Comparison of ENCODE assay signal across 28 cellular contexts in the genomic region with DNA sequence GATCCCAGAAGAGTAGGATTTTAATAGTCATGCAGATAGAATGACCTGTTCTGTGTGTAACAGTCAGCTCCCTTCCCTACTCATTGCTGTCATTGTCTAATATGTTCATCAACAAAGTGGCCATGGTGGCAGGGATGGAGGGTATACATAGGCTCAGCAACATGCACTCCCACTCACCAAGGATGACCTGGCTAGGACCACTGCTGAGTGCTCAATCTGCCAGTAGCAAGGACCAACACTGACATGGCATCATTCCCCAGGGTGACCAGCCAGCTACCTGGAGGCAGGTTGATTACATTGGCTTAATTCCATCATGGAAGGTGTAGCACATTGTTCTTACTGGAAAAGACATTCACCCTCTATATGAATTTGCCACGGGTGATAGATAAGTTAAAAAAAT.
"Had no signal": no experiment of that assay in that cellular context is flagged by ENCODE, and none has a peak within 500 bp of the region (broad histone marks: within the 10 kb centered on the region; RNA-seq: fewer than 3 reads in every experiment).

No MANE protein-coding gene starts in this region.

- H3K9me3 Mint-ChIP-seq: brain had no signal

- H3K27me3 Mint-ChIP-seq: activated CD4-positive, alpha-beta memory T cell treated with anti-CD3 and anti-CD28 coated beads for 36 hours; activated CD4-positive, alpha-beta T cell treated with anti-CD3 and anti-CD28 coated beads for 36 hours; activated CD4-positive, alpha-beta T cell treated with anti-CD3 and anti-CD28 coated beads, Interleukin-2, amount 10 ng/mL, durations not matched to agents 24 days and 14 days; activated CD8-positive, alpha-beta memory T cell treated with anti-CD3 and anti-CD28 coated beads, Interleukin-2, amount 10 ng/mL, durations not matched to agents 7 days and 5 days; activated naive CD4-positive, alpha-beta T cell treated with anti-CD3 and anti-CD28 coated beads, Interleukin-2, amount 10 ng/mL, durations not matched to agents 7 days and 5 days; activated naive CD8-positive, alpha-beta T cell treated with anti-CD3 and anti-CD28 coated beads, Interleukin-2, amount 10 ng/mL, durations not matched to agents 7 days and 5 days; central memory CD8-positive, alpha-beta T cell; dendritic cell treated with granulocyte-macrophage colony-stimulating factor and Interleukin-4, amounts not matched to agents 40 ng/mL and 50 ng/mL, for 4 days; effector memory CD8-positive, alpha-beta T cell had no signal

- H3K27ac ChIP-seq: ascending aorta, breast epithelium, coronary artery, esophagus squamous epithelium, heart left ventricle had no signal

- H3K4me1 Mint-ChIP-seq: activated CD4-positive, alpha-beta T cell treated with anti-CD3 and anti-CD28 coated beads for 36 hours; activated CD4-positive, alpha-beta T cell treated with anti-CD3 and anti-CD28 coated beads, Interleukin-2, amount 10 ng/mL, durations not matched to agents 24 days and 14 days; activated CD8-positive, alpha-beta memory T cell treated with anti-CD3 and anti-CD28 coated beads, Interleukin-2, amount 10 ng/mL, durations not matched to agents 7 days and 5 days; activated naive CD4-positive, alpha-beta T cell treated with anti-CD3 and anti-CD28 coated beads, Interleukin-2, amount 10 ng/mL, durations not matched to agents 7 days and 5 days; brain; central memory CD8-positive, alpha-beta T cell had no signal

- H3K9me3 ChIP-seq: ascending aorta, breast epithelium, esophagus squamous epithelium, heart left ventricle had no signal

- H3K27me3 ChIP-seq: ascending aorta, breast epithelium, dorsolateral prefrontal cortex, esophagus squamous epithelium, heart left ventricle had no signal

- H3K36me3 Mint-ChIP-seq: activated CD4-positive, alpha-beta memory T cell treated with anti-CD3 and anti-CD28 coated beads for 36 hours; activated CD8-positive, alpha-beta memory T cell treated with anti-CD3 and anti-CD28 coated beads, Interleukin-2, amount 10 ng/mL, durations not matched to agents 7 days and 5 days; activated naive CD4-positive, alpha-beta T cell treated with anti-CD3 and anti-CD28 coated beads, Interleukin-2, amount 10 ng/mL, durations not matched to agents 7 days and 5 days; activated naive CD4-positive, alpha-beta T cell treated with anti-CD3 and anti-CD28 coated beads, Interleukin-2, amount 50 U/mL, for 72 hours; activated naive CD8-positive, alpha-beta T cell treated with anti-CD3 and anti-CD28 coated beads, Interleukin-2, amount 10 ng/mL, durations not matched to agents 7 days and 5 days; brain had no signal

- ATAC-seq: activated CD4-positive, alpha-beta T cell treated with anti-CD3 and anti-CD28 coated beads for 36 hours; activated CD8-positive, alpha-beta memory T cell treated with anti-CD3 and anti-CD28 coated beads, Interleukin-2, amount 10 ng/mL, durations not matched to agents 7 days and 5 days; activated CD8-positive, alpha-beta T cell treated with anti-CD3 and anti-CD28 coated beads, Interleukin-2, amount 10 ng/mL, durations not matched to agents 7 days and 5 days; activated naive CD4-positive, alpha-beta T cell treated with anti-CD3 and anti-CD28 coated beads, Interleukin-2, amount 50 U/mL, for 72 hours; activated T-cell treated with anti-CD3 and anti-CD28 coated beads, Interleukin-2, amount 50 U/mL, for 72 hours; effector memory CD8-positive, alpha-beta T cell; heart left ventricle had no signal

- H3K4me3 Mint-ChIP-seq: activated CD4-positive, alpha-beta memory T cell treated with anti-CD3 and anti-CD28 coated beads for 36 hours; activated CD4-positive, alpha-beta T cell treated with anti-CD3 and anti-CD28 coated beads for 36 hours; activated CD4-positive, alpha-beta T cell treated with anti-CD3 and anti-CD28 coated beads, Interleukin-2, amount 10 ng/mL, durations not matched to agents 24 days and 14 days; activated CD8-positive, alpha-beta memory T cell treated with anti-CD3 and anti-CD28 coated beads, Interleukin-2, amount 10 ng/mL, durations not matched to agents 7 days and 5 days; activated CD8-positive, alpha-beta T cell treated with anti-CD3 and anti-CD28 coated beads, Interleukin-2, amount 10 ng/mL, durations not matched to agents 7 days and 5 days; activated naive CD4-positive, alpha-beta T cell treated with anti-CD3 and anti-CD28 coated beads, Interleukin-2, amount 10 ng/mL, durations not matched to agents 7 days and 5 days; activated naive CD8-positive, alpha-beta T cell treated with anti-CD3 and anti-CD28 coated beads, Interleukin-2, amount 10 ng/mL, durations not matched to agents 7 days and 5 days; activated T-cell treated with anti-CD3 and anti-CD28 coated beads, Interleukin-2, amount 50 U/mL, for 72 hours; brain; central memory CD8-positive, alpha-beta T cell; dendritic cell treated with granulocyte-macrophage colony-stimulating factor and Interleukin-4, amounts not matched to agents 40 ng/mL and 50 ng/mL, for 4 days; effector memory CD8-positive, alpha-beta T cell had no signal

- DNase-seq: activated CD4-positive, alpha-beta memory T cell treated with anti-CD3 and anti-CD28 coated beads for 36 hours; activated CD4-positive, alpha-beta T cell treated with anti-CD3 and anti-CD28 coated beads for 36 hours; activated CD4-positive, alpha-beta T cell treated with anti-CD3 and anti-CD28 coated beads, Interleukin-2, amount 10 ng/mL, durations not matched to agents 24 days and 14 days; activated CD4-positive, CD25-positive, alpha-beta regulatory T cell; activated CD4-positive, CD25-positive, alpha-beta regulatory T cell treated with anti-CD3 and anti-CD28 coated beads, Interleukin-2, amount 50 U/mL, for 72 hours; activated CD8-positive, alpha-beta memory T cell treated with anti-CD3 and anti-CD28 coated beads, Interleukin-2, amount 10 ng/mL, durations not matched to agents 7 days and 5 days; activated CD8-positive, alpha-beta memory T cell treated with anti-CD3 and anti-CD28 coated beads, Interleukin-2, amount 50 U/mL, for 4 hours; activated CD8-positive, alpha-beta T cell treated with anti-CD3 and anti-CD28 coated beads, Interleukin-2, amount 10 ng/mL, durations not matched to agents 7 days and 5 days; activated gamma-delta T cell; activated naive CD4-positive, alpha-beta T cell; activated naive CD4-positive, alpha-beta T cell treated with anti-CD3 and anti-CD28 coated beads, Interleukin-2, amount 10 ng/mL, durations not matched to agents 7 days and 5 days; activated naive CD8-positive, alpha-beta T cell treated with anti-CD3 and anti-CD28 coated beads, Interleukin-2, amount 10 ng/mL, durations not matched to agents 7 days and 5 days; activated T-cell treated with anti-CD3 and anti-CD28 coated beads, Interleukin-2, amount 50 U/mL, for 1 hour; activated T-cell treated with anti-CD3 and anti-CD28 coated beads, Interleukin-2, amount 50 U/mL, for 72 hours; effector memory CD8-positive, alpha-beta T cell; erythroblast; esophagus squamous epithelium; glutamatergic neuron; heart left ventricle; T-helper 2 cell had no signal

- H3K36me3 ChIP-seq: ascending aorta, breast epithelium, esophagus squamous epithelium, heart left ventricle had no signal

- H3K4me1 ChIP-seq: ascending aorta, breast epithelium, esophagus squamous epithelium, heart left ventricle had no signal

- H3K4me3 ChIP-seq: ascending aorta, breast epithelium, coronary artery, dorsolateral prefrontal cortex, esophagus squamous epithelium, heart left ventricle had no signal
